ENCODE assay signal across 12 cellular contexts in genomic region chr5:131528682-131529081, GRCh38.
DNase-seq lines count a peak whose midpoint lies in the region; ATAC-seq, FAIRE-seq and TF ChIP-seq lines count a peak whose summit lies in the region.
"Had no signal": no experiment of that assay in that cellular context is flagged by ENCODE, and none has a peak within 500 bp of the region (broad histone marks: within the 10 kb centered on the region; RNA-seq: fewer than 3 reads in every experiment).

No MANE protein-coding gene starts in this region.

- H3K27ac ChIP-seq in HepG2 (ENCODE audit: extremely low read length, insufficient read depth, low read length) (no peak overlapping the region), colonic mucosa (no peak overlapping the region)
- H3K27ac ChIP-seq: BLaER1 had no signal

- H3K9me3 ChIP-seq in HepG2 (ENCODE audit: low read length) (no peaks in the 10 kb centered on the region), colonic mucosa (no peaks in the 10 kb centered on the region)
- H3K9me3 ChIP-seq: BLaER1 had no signal

- no peak for FAIRE-seq in HepG2 (lab: Jason Lieb, UNC)

- H3K36me3 ChIP-seq in HepG2 (replicated peaks in 1 of 2; ENCODE audit: control insufficient read depth in 1 of 2, insufficient read depth in 2 of 2, low read length in 2 of 2), result peaks cover 0 to 5% of the 10 kb centered on the region in 2 experiments; a peak in 3 of 5 replicates
- no peaks in the 10 kb centered on the region for H3K36me3 ChIP-seq in colonic mucosa

- TF ChIP-seq EP300 in HepG2 (IDR thresholded peaks at IDR 0.05; ENCODE audit: low read depth in 2 of 2, low read length in 2 of 2) (no peak), HepG2 (CRISPR knock-in tag; IDR thresholded peaks at IDR 0.05; ENCODE audit: borderline replicate concordance) (no peak)

- H3K9me3 Mint-ChIP-seq in activated naive CD4-positive, alpha-beta T cell treated with anti-CD3 and anti-CD28 coated beads, Interleukin-2, amount 10 ng/mL, durations not matched to agents 7 days and 5 days, result no peaks in the 10 kb centered on the region
- no peaks in the 10 kb centered on the region for H3K9me3 Mint-ChIP-seq in activated CD8-positive, alpha-beta T cell treated with anti-CD3 and anti-CD28 coated beads for 36 hours
- no peaks in the 10 kb centered on the region for H3K9me3 Mint-ChIP-seq in stimulated activated naive B cell treated with anti-CD40 and anti-IgM and Interleukin-4, amounts not matched to agents 10 μg/mL and 1 μg/mL and 100 μg/mL, for 72 hours

- peaks cover 23% of the 10 kb centered on the region for H3K4me1 ChIP-seq in HepG2 (ENCODE audit: insufficient read depth, low read length)
- H3K4me1 ChIP-seq in colonic mucosa, result peaks cover 4% of the 10 kb centered on the region

- intact Hi-C loops in activated CD8-positive, alpha-beta T cell treated with anti-CD3 and anti-CD28 coated beads for 36 hours (cut with micrococcal nuclease), result no loop called here
- intact Hi-C loops in HepG2 (cut with micrococcal nuclease; ENCODE audit: unreplicated experiment) (no loop called here), colonic mucosa (cut with DNase I) (no loop called here), cardiac septum (cut with DNase I) (no loop called here)

- H3K4me3 ChIP-seq in HepG2 (replicated peaks in 1 of 3; ENCODE audit: insufficient read depth in 1 of 3, low read depth in 2 of 3, low read length in 3 of 3) (no peak overlapping the region), colonic mucosa (no peak overlapping the region)
- H3K4me3 ChIP-seq: BLaER1 had no signal

- BruUV-seq in HepG2 (replicated peaks; lab: Mats Ljungman, UMichigan), result no TSS peak

- no peak for DNase-seq in activated naive CD4-positive, alpha-beta T cell treated with anti-CD3 and anti-CD28 coated beads, Interleukin-2, amount 10 ng/mL, durations not matched to agents 7 days and 5 days
- DNase-seq in activated naive CD4-positive, alpha-beta T cell (lab: John Stamatoyannopoulos, UW), result no peak
- no peak for DNase-seq in activated CD8-positive, alpha-beta T cell treated with anti-CD3 and anti-CD28 coated beads for 36 hours
- DNase-seq in stimulated activated naive B cell treated with anti-CD40 and anti-IgM and Interleukin-4, amounts not matched to agents 10 μg/mL and 1 μg/mL and 100 μg/mL, for 72 hours, result no peak
- DNase-seq in HepG2 (ENCODE audit: low spot score) (no peak), colonic mucosa (no peak), cardiac septum (ENCODE audit: low spot score) (no peak)
- DNase-seq: activated CD8-positive, alpha-beta memory T cell treated with anti-CD3 and anti-CD28 coated beads, Interleukin-2, amount 50 U/mL, for 4 hours; NCI-H2029 treated with DMSO at 0.1 percent for 48 hours had no signal

- peak; percentile 58 for ATAC-seq in HG02981 (IDR thresholded peaks at IDR 0.05; ENCODE audit: unreplicated experiment)
- ATAC-seq in activated CD8-positive, alpha-beta T cell treated with anti-CD3 and anti-CD28 coated beads for 36 hours, result no peak
- peak; percentile 48 to 63 for ATAC-seq in stimulated activated naive B cell treated with anti-CD40 and anti-IgM and Interleukin-4, amounts not matched to agents 10 μg/mL and 1 μg/mL and 100 μg/mL, for 72 hours (replicated peaks)
- ATAC-seq in HepG2, result no peak; the same call in 2 of the 3 replicates
- ATAC-seq: Right ventricle myocardium inferior had no signal

- no peaks in the 10 kb centered on the region for H3K27me3 Mint-ChIP-seq in activated naive CD4-positive, alpha-beta T cell treated with anti-CD3 and anti-CD28 coated beads, Interleukin-2, amount 10 ng/mL, durations not matched to agents 7 days and 5 days
- no peaks in the 10 kb centered on the region for H3K27me3 Mint-ChIP-seq in activated CD8-positive, alpha-beta T cell treated with anti-CD3 and anti-CD28 coated beads for 36 hours
- H3K27me3 Mint-ChIP-seq in stimulated activated naive B cell treated with anti-CD40 and anti-IgM and Interleukin-4, amounts not matched to agents 10 μg/mL and 1 μg/mL and 100 μg/mL, for 72 hours, result no peaks in the 10 kb centered on the region

- H3K27me3 ChIP-seq in HepG2 (ENCODE audit: control insufficient read depth in 1 of 2, insufficient read depth in 2 of 2, low read length in 2 of 2) (no peaks in the 10 kb centered on the region), colonic mucosa (no peaks in the 10 kb centered on the region)
- H3K27me3 ChIP-seq: BLaER1 had no signal

- POLR2A ChIA-PET in activated CD8-positive, alpha-beta T cell treated with anti-CD3 and anti-CD28 coated beads for 36 hours (lab: Charles Lee), result interaction anchor here (0.7 to 1.0 kb wide), 3 partner anchors 10 to 223 kb away, joined by 3 to 4 read pairs (median 4); no protein-coding TSS in a partner anchor
- POLR2A ChIA-PET in HepG2 (lab: Yijun Ruan, JAX), result no interaction called here

- H3K36me3 Mint-ChIP-seq in activated naive CD4-positive, alpha-beta T cell treated with anti-CD3 and anti-CD28 coated beads, Interleukin-2, amount 10 ng/mL, durations not matched to agents 7 days and 5 days, result peaks cover 32% of the 10 kb centered on the region
- peaks cover 18% of the 10 kb centered on the region for H3K36me3 Mint-ChIP-seq in activated CD8-positive, alpha-beta T cell treated with anti-CD3 and anti-CD28 coated beads for 36 hours (ENCODE audit: low read depth)
- peaks cover 13 to 21% of the 10 kb centered on the region in 2 donors for H3K36me3 Mint-ChIP-seq in stimulated activated naive B cell treated with anti-CD40 and anti-IgM and Interleukin-4, amounts not matched to agents 10 μg/mL and 1 μg/mL and 100 μg/mL, for 72 hours

- in situ Hi-C loops in HepG2 (cut with HindIII; ENCODE audit: extremely low pct_ligation_motif_present, low pct_unique_long_range_greater_than_20kb), result no loop called here

- CTCF ChIA-PET in activated naive CD4-positive, alpha-beta T cell treated with anti-CD3 and anti-CD28 coated beads, Interleukin-2, amount 10 ng/mL, durations not matched to agents 7 days and 5 days (lab: Charles Lee), result interaction anchor here (1.0 kb wide), 1 partner anchor 68 kb away, joined by 3 read pairs; no protein-coding TSS in a partner anchor
- CTCF ChIA-PET in activated CD8-positive, alpha-beta T cell treated with anti-CD3 and anti-CD28 coated beads for 36 hours (lab: Charles Lee), result interaction anchor here (1.1 to 2.6 kb wide), 3 partner anchors 7 to 61 kb away, joined by 3 to 12 read pairs (median 3); no protein-coding TSS in a partner anchor
- CTCF ChIA-PET in HepG2 (lab: Yijun Ruan, JAX; ENCODE audit: low intra/inter-chr PET ratio, low total read pairs), result no interaction called here

- H3K9ac ChIP-seq in HepG2 (ENCODE audit: insufficient read depth, low read depth, low read length), result no peak overlapping the region
- H3K9ac ChIP-seq in colonic mucosa (ENCODE audit: low read depth in 2 of 2, low read length in 2 of 2), result no peak overlapping the region
- H3K9ac ChIP-seq: BLaER1 had no signal

- no peak overlapping the region for H2AFZ ChIP-seq in HepG2 (ENCODE audit: low read length)

- peaks cover 63% of the 10 kb centered on the region for H3K4me1 Mint-ChIP-seq in activated naive CD4-positive, alpha-beta T cell treated with anti-CD3 and anti-CD28 coated beads, Interleukin-2, amount 10 ng/mL, durations not matched to agents 7 days and 5 days
- peaks cover 67% of the 10 kb centered on the region for H3K4me1 Mint-ChIP-seq in activated CD8-positive, alpha-beta T cell treated with anti-CD3 and anti-CD28 coated beads for 36 hours (ENCODE audit: low read depth)
- H3K4me1 Mint-ChIP-seq in stimulated activated naive B cell treated with anti-CD40 and anti-IgM and Interleukin-4, amounts not matched to agents 10 μg/mL and 1 μg/mL and 100 μg/mL, for 72 hours, result peaks cover 19 to 49% of the 10 kb centered on the region in 2 donors

- no peak for TF ChIP-seq POLR2A in HepG2 (IDR thresholded peaks at IDR 0.05; ENCODE audit: insufficient read depth in 1 of 2, low read depth in 2 of 2, low read length in 2 of 2)

- H3K79me2 ChIP-seq in HepG2 (ENCODE audit: insufficient read depth, low read length), result no peaks in the 10 kb centered on the region

- no peak overlapping the region for H3K4me3 Mint-ChIP-seq in activated naive CD4-positive, alpha-beta T cell treated with anti-CD3 and anti-CD28 coated beads, Interleukin-2, amount 10 ng/mL, durations not matched to agents 7 days and 5 days
- no peak overlapping the region for H3K4me3 Mint-ChIP-seq in activated CD8-positive, alpha-beta T cell treated with anti-CD3 and anti-CD28 coated beads for 36 hours
- no peak overlapping the region for H3K4me3 Mint-ChIP-seq in stimulated activated naive B cell treated with anti-CD40 and anti-IgM and Interleukin-4, amounts not matched to agents 10 μg/mL and 1 μg/mL and 100 μg/mL, for 72 hours

- 0 out of 2 replicates have a peak, but pooled peaks cover 5% of the 10 kb centered on the region for H4K20me1 ChIP-seq in HepG2 (ENCODE audit: insufficient read depth, low read length)
- H4K20me1 ChIP-seq: BLaER1 had no signal

- H3K4me2 ChIP-seq in HepG2 (ENCODE audit: low read depth, low read length), result no peak overlapping the region
- H3K4me2 ChIP-seq: BLaER1 had no signal

- no peak for TF ChIP-seq RAD21 in HepG2 (CRISPR knock-in tag; IDR thresholded peaks at IDR 0.05)

- no peak for TF ChIP-seq CTCF in activated CD8-positive, alpha-beta T cell treated with anti-CD3 and anti-CD28 coated beads for 36 hours (IDR thresholded peaks at IDR 0.05)
- TF ChIP-seq CTCF in HepG2 (CRISPR knock-in tag; IDR thresholded peaks at IDR 0.05) (no peak), colonic mucosa (IDR thresholded peaks at IDR 0.05) (no peak)

- peak overlapping the region; percentile 86 for H3K27ac Mint-ChIP-seq in activated naive CD4-positive, alpha-beta T cell treated with anti-CD3 and anti-CD28 coated beads, Interleukin-2, amount 10 ng/mL, durations not matched to agents 7 days and 5 days
- H3K27ac Mint-ChIP-seq in activated CD8-positive, alpha-beta T cell treated with anti-CD3 and anti-CD28 coated beads for 36 hours, result peak overlapping the region; percentile 47
- H3K27ac Mint-ChIP-seq in stimulated activated naive B cell treated with anti-CD40 and anti-IgM and Interleukin-4, amounts not matched to agents 10 μg/mL and 1 μg/mL and 100 μg/mL, for 72 hours, result no peak overlapping the region

TF ChIP-seq in HepG2, 621 proteins besides CTCF, POLR2A, EP300 and RAD21 (continues in another document):
- TF ChIP-seq GMEB2 (CRISPR knock-in tag; IDR thresholded peaks at IDR 0.05; ENCODE audit: low read depth), result no peak

Comparison
In these comparisons a context has a peak if more than half of its experiments do, and no peak if none do; other contexts are left out.
1. ATAC-seq: peak in HG02981 (single experiment) and stimulated activated naive B cell treated with anti-CD40 and anti-IgM and Interleukin-4, amounts not matched to agents 10 μg/mL and 1 μg/mL and 100 μg/mL, for 72 hours (2 of 2); none in activated CD8-positive, alpha-beta T cell treated with anti-CD3 and anti-CD28 coated beads for 36 hours (single experiment) and HepG2 (single experiment).